In the genomic region with DNA sequence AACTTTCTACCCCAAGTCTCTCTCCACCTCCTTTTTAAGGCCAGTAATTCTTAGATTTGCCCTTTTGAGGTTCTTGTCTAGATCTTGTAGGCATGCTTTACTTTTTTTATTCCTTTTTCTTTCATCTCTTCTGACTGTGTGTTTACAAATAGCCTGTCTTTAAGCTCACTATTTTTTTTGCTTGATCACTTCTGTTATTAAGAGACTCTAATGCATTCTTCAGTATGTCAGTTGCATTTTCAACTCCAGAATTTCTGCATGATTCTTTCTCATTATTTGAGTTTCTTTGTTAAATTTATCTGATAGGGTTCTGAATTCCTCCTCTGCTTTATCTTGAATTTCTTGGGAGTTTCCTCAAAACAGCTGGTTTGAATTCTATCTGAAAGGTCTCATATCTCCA, we compare ENCODE assay signal across 27 cellular contexts.
"Had no signal": no experiment of that assay in that cellular context is flagged by ENCODE, and none has a peak within 500 bp of the region (broad histone marks: within the 10 kb centered on the region; RNA-seq: fewer than 3 reads in every experiment).

No MANE protein-coding gene starts in this region.

- H3K27ac Mint-ChIP-seq: dendritic cell treated with granulocyte-macrophage colony-stimulating factor and Interleukin-4, amounts not matched to agents 40 ng/mL and 50 ng/mL, for 4 days; effector memory CD8-positive, alpha-beta T cell had no signal

- DNase-seq: colonic mucosa; cortex of kidney; dermis blood vessel endothelial cell; dorsolateral prefrontal cortex; effector CD4-positive, alpha-beta T cell; effector CD8-positive, alpha-beta T cell; effector memory CD4-positive, alpha-beta T cell; effector memory CD8-positive, alpha-beta T cell; erythroblast; esophagus squamous epithelium; foreskin fibroblast; foreskin keratinocyte; foreskin melanocyte; gastrocnemius medialis; glutamatergic neuron; head of caudate nucleus; heart left ventricle; heart right ventricle had no signal

- H3K36me3 ChIP-seq: colonic mucosa, gastrocnemius medialis had no signal

- H3K27me3 Mint-ChIP-seq: dendritic cell treated with granulocyte-macrophage colony-stimulating factor and Interleukin-4, amounts not matched to agents 40 ng/mL and 50 ng/mL, for 4 days; effector memory CD8-positive, alpha-beta T cell had no signal

- H3K9me3 ChIP-seq: colonic mucosa had no signal

- H3K4me1 ChIP-seq: colonic mucosa, esophagus muscularis mucosa, esophagus squamous epithelium, foreskin keratinocyte, gastrocnemius medialis, gastroesophageal sphincter had no signal

- H3K27ac ChIP-seq: colonic mucosa, coronary artery, dorsolateral prefrontal cortex, epithelial cell of prostate, esophagus muscularis mucosa, esophagus squamous epithelium, foreskin keratinocyte, gastrocnemius medialis, gastroesophageal sphincter, heart left ventricle, heart right ventricle had no signal

- H3K4me3 ChIP-seq: colonic mucosa, coronary artery, dorsolateral prefrontal cortex, esophagus muscularis mucosa, esophagus squamous epithelium, gastrocnemius medialis, gastroesophageal sphincter, heart left ventricle, heart right ventricle had no signal

- H3K4me3 Mint-ChIP-seq: dendritic cell treated with granulocyte-macrophage colony-stimulating factor and Interleukin-4, amounts not matched to agents 40 ng/mL and 50 ng/mL, for 4 days; effector memory CD8-positive, alpha-beta T cell had no signal

- FAIRE-seq: colon, endometrium, endothelial cell of umbilical vein had no signal

- ATAC-seq: effector memory CD8-positive, alpha-beta T cell; esophagus mucosa; foreskin keratinocyte; gastrocnemius medialis; gastroesophageal sphincter; heart left ventricle; heart right ventricle had no signal

- H3K27me3 ChIP-seq: colonic mucosa, dorsolateral prefrontal cortex, esophagus muscularis mucosa, esophagus squamous epithelium, foreskin keratinocyte, gastrocnemius medialis, gastroesophageal sphincter, heart left ventricle, heart right ventricle had no signal
